Comparison of ENCODE assay signal across 22 cellular contexts in genomic region chr11:63010934-63011439, GRCh38. TPM values are rescaled to one million over a fixed set of nuclear protein-coding genes. Genes with fewer than 3 reads are reported as not detected.
"Had no signal": no experiment of that assay in that cellular context is flagged by ENCODE, and none has a peak within 500 bp of the region (broad histone marks: within the 10 kb centered on the region; RNA-seq: fewer than 3 reads in every experiment).

No MANE protein-coding gene starts in this region.

- H3K36me3 ChIP-seq: MG63, SJSA1 had no signal

- H3K4me1 ChIP-seq: SJSA1 had no signal

- H3K9me3 ChIP-seq: MG63, SJSA1 had no signal

- H3K4me3 ChIP-seq: MG63, SJSA1, SK-N-MC had no signal

- FAIRE-seq: HTR-8/SVneo, RCC 7860 had no signal

- H3K27ac ChIP-seq: HL-60, SJSA1, SK-N-MC had no signal

- DNase-seq: Karpas-422, KG1, MG63, NCI-H1092, NCI-H1105 treated with DMSO at 0.1 percent for 48 hours, NCI-H1417 treated with DMSO at 0.1 percent for 48 hours, NCI-H187 treated with DMSO at 0.1 percent for 48 hours, NCI-H2029 treated with DMSO at 0.1 percent for 48 hours, NCI-H2107, NCI-H2227 treated with DMSO at 0.1 percent for 48 hours, NCI-H524 treated with DMSO at 0.1 percent for 48 hours, NCI-H69, NCI-H774, Right ventricle myocardium superior, RPMI8226, SIG-M5 had no signal

- H3K27me3 ChIP-seq: MG63 had no signal

RNA-seq across cellular contexts. Expression of gene SLC22A8, which starts 4.7 kb away (rescaled TPM):
- total RNA-seq: NCI-H460, Right ventricle myocardium superior, SJSA1 had no signal

RNA-seq across cellular contexts. Expression of gene SLC22A6, which starts 26.2 kb away (rescaled TPM):
- total RNA-seq: NCI-H460, Right ventricle myocardium superior, SJSA1 had no signal
